Comparison of ENCODE assay signal across 8 cellular contexts in the genomic region with DNA sequence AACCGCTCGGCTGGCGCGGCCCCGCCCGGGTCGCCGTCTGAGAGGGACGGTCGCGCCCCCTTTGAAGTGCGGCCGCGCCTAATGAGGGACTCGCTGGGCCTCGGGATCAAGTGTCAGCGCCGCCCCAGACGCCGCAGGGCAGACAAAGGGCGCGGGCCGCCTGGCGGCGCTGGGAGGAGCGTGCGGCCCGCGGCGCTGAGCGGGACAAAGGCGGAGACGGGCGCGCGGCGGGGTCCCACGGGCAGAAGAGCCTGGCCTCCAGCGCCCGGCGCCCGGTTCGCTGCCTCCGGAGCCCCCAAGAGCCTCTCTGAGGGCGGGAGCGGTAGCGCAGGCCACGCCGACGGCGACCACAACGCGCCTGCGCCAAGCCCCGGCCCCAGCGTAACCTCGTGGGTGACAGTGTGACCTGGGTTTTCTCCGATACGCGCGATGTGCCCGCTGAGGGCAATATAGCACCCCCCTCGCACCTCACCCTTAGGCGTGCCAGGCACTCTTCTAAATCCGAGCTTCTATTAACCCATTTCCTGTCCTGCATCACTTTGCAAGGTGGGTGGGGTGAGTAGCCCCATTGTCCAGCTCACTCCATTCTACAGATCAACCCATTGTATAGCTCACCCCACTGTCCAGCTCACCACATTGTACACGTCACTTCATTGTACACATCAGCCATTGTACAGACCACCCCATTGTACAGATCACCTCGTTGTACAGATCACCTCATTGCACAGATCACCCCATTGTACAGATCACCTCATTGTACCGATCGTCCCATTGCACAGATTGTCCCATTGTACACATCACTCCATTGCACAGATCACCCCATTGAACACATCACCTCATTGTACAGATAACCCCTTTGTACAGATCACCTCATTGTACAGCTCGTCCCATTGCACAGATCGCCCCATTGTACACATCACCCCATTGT. TPM values are rescaled to one million over a fixed set of nuclear protein-coding genes. Genes with fewer than 3 reads are reported as not detected.
A peak's percentile ranks its signal among the peaks of the same experiment; 100 is the strongest.
DNase-seq lines count a peak whose midpoint lies in the region; ATAC-seq and TF ChIP-seq lines count a peak whose summit lies in the region.

No MANE protein-coding gene starts in this region.

- H3K36me3 ChIP-seq in thoracic aorta: no peaks in the 10 kb centered on the region

- H3K27ac ChIP-seq in thoracic aorta: peak overlapping the region; percentile 29 to 53

- ATAC-seq in GM18517 (IDR thresholded peaks at IDR 0.05; ENCODE audit: unreplicated experiment) (peak; percentile 88), HG02870 (IDR thresholded peaks at IDR 0.05; ENCODE audit: unreplicated experiment) (peak; percentile 84), thoracic aorta (ENCODE audit: insufficient number of reproducible peaks, low FRiP score, low read depth) (no peak)

- peak; percentile 17 for DNase-seq in NOMO-1 treated with dmso at 0.1 percent for 144 hours (lab: John Stamatoyannopoulos, UW; ENCODE audit: unreplicated experiment)
- peak; percentile 43 for DNase-seq in activated gamma-delta T cell treated with anti-CD3 and anti-CD28 coated beads, Interleukin-2, amount 50 U/mL, for 16 hours (ENCODE audit: low read depth)
- peak; percentile 50 for DNase-seq in globus pallidus (ENCODE audit: low spot score)
- DNase-seq in osteocyte (ENCODE audit: extremely low spot score, unreplicated experiment): no peak
- peak; percentile 4 for DNase-seq in thoracic aorta (ENCODE audit: low spot score)
- no peak for DNase-seq in NCI-H524 treated with DMSO at 0.1 percent for 48 hours (lab: John Stamatoyannopoulos, UW)

- no peaks in the 10 kb centered on the region for H3K9me3 ChIP-seq in thoracic aorta

- H3K9me3 Mint-ChIP-seq in osteocyte (ENCODE audit: unreplicated experiment): no peaks in the 10 kb centered on the region

- H3K4me1 ChIP-seq in thoracic aorta (ENCODE audit: control insufficient read depth in 1 of 2, low read depth in 2 of 2): no peaks in the 10 kb centered on the region

- H3K4me1 Mint-ChIP-seq in osteocyte (ENCODE audit: unreplicated experiment): peaks cover 8% of the 10 kb centered on the region

- H3K27me3 ChIP-seq in thoracic aorta (replicated peaks; ENCODE audit: insufficient read depth): no peaks in the 10 kb centered on the region

- H3K27ac Mint-ChIP-seq in osteocyte (ENCODE audit: unreplicated experiment): peak overlapping the region; percentile 36

- TF ChIP-seq CTCF in osteocyte (IDR thresholded peaks at IDR 0.05): peak; percentile 49
- peak; percentile 56 for TF ChIP-seq CTCF in thoracic aorta (IDR thresholded peaks at IDR 0.05)

- no peaks in the 10 kb centered on the region for H3K27me3 Mint-ChIP-seq in osteocyte (ENCODE audit: unreplicated experiment)

- peak overlapping the region; percentile 86 for H3K4me3 ChIP-seq in thoracic aorta

- H3K4me3 Mint-ChIP-seq in osteocyte (ENCODE audit: unreplicated experiment): peak overlapping the region; percentile 76

- H3K36me3 Mint-ChIP-seq in osteocyte (ENCODE audit: unreplicated experiment): peaks cover 2% of the 10 kb centered on the region

RNA-seq across cellular contexts. Expression of gene STX18, which starts 33.7 kb away (rescaled TPM):
- total RNA-seq in osteocyte: 26.7 and 29.7 TPM in 2 replicates
- 10 to 100 TPM; 18.5 to 39.8 TPM for total RNA-seq in thoracic aorta

Comparison
In these comparisons a context has a peak if more than half of its experiments do, and no peak if none do; other contexts are left out.
1. DNase-seq: peak in NOMO-1 treated with dmso at 0.1 percent for 144 hours (single experiment), activated gamma-delta T cell treated with anti-CD3 and anti-CD28 coated beads, Interleukin-2, amount 50 U/mL, for 16 hours (single experiment), globus pallidus (single experiment) and thoracic aorta (single experiment); none in osteocyte (single experiment) and NCI-H524 treated with DMSO at 0.1 percent for 48 hours (single experiment).